ENCODE assay signal across 8 cellular contexts in genomic region chr19:13208131-13208963, GRCh38. TPM values are rescaled to one million over a fixed set of nuclear protein-coding genes. Genes with fewer than 3 reads are reported as not detected.
A peak's percentile ranks its signal among the peaks of the same experiment; 100 is the strongest.
DNase-seq lines count a peak whose midpoint lies in the region; ATAC-seq lines count a peak whose summit lies in the region.

No MANE protein-coding gene starts in this region.

- no peaks in the 10 kb centered on the region for H3K36me3 Mint-ChIP-seq in activated naive CD4-positive, alpha-beta T cell treated with anti-CD3 and anti-CD28 coated beads, Interleukin-2, amount 10 ng/mL, durations not matched to agents 7 days and 5 days

- peaks cover 5% of the 10 kb centered on the region for H3K27me3 Mint-ChIP-seq in activated naive CD4-positive, alpha-beta T cell treated with anti-CD3 and anti-CD28 coated beads, Interleukin-2, amount 10 ng/mL, durations not matched to agents 7 days and 5 days

- peak; percentile 40 to 58 for ATAC-seq in left cardiac atrium

- peak; percentile 40 for DNase-seq in COLO829 (ENCODE audit: low spot score)
- DNase-seq in H7 = peak; percentile 75
- peak; percentile 61 for DNase-seq in OCI-M1 (lab: John Stamatoyannopoulos, UW)
- DNase-seq in activated naive CD4-positive, alpha-beta T cell treated with anti-CD3 and anti-CD28 coated beads, Interleukin-2, amount 10 ng/mL, durations not matched to agents 7 days and 5 days = peak; percentile 86
- DNase-seq in left cardiac atrium = peak; percentile 44
- peak; percentile 76 for DNase-seq in stimulated activated CD4-positive, alpha-beta T cell treated with anti-CD3 and anti-CD28 coated beads, Interleukin-15, amount 100 ng/mL, for 24 hours
- DNase-seq in DMS153 (lab: John Stamatoyannopoulos, UW) = no peak
- no peak for DNase-seq in NCI-H1105 treated with DMSO at 0.1 percent for 48 hours (lab: John Stamatoyannopoulos, UW)

- H3K27me3 ChIP-seq in H7 (ENCODE audit: control insufficient read depth, insufficient read depth, low read length) = no peaks in the 10 kb centered on the region

- no peaks in the 10 kb centered on the region for H3K9me3 Mint-ChIP-seq in activated naive CD4-positive, alpha-beta T cell treated with anti-CD3 and anti-CD28 coated beads, Interleukin-2, amount 10 ng/mL, durations not matched to agents 7 days and 5 days

- H3K27ac Mint-ChIP-seq in activated naive CD4-positive, alpha-beta T cell treated with anti-CD3 and anti-CD28 coated beads, Interleukin-2, amount 10 ng/mL, durations not matched to agents 7 days and 5 days = peak overlapping the region; percentile 95

- peak overlapping the region; percentile 73 for H3K4me3 Mint-ChIP-seq in activated naive CD4-positive, alpha-beta T cell treated with anti-CD3 and anti-CD28 coated beads, Interleukin-2, amount 10 ng/mL, durations not matched to agents 7 days and 5 days

- intact Hi-C loops in left cardiac atrium (cut with DNase I) = no loop called here

- H3K4me3 ChIP-seq in H7 (ENCODE audit: insufficient read depth, low read depth, low read length) = no peak overlapping the region

- H3K36me3 ChIP-seq in H7 (replicated peaks; ENCODE audit: control insufficient read depth, insufficient read depth, low read length) = no peaks in the 10 kb centered on the region

- CTCF ChIA-PET in activated naive CD4-positive, alpha-beta T cell treated with anti-CD3 and anti-CD28 coated beads, Interleukin-2, amount 10 ng/mL, durations not matched to agents 7 days and 5 days (lab: Charles Lee) = no interaction called here

- peaks cover 32% of the 10 kb centered on the region for H3K4me1 Mint-ChIP-seq in activated naive CD4-positive, alpha-beta T cell treated with anti-CD3 and anti-CD28 coated beads, Interleukin-2, amount 10 ng/mL, durations not matched to agents 7 days and 5 days

RNA-seq across cellular contexts. Expression of gene IER2, which starts 58.1 kb away (rescaled TPM):
- 34.5 and 56.4 TPM in 2 replicates for total RNA-seq in H7 (2014; rRNA removed; shearing (Covaris generic))
- 10 to 100 TPM; 36.9 to 61.3 TPM for total RNA-seq in left cardiac atrium

RNA-seq across cellular contexts. Expression of gene STX10, which starts 58.2 kb away (rescaled TPM):
- total RNA-seq in H7 (2014; rRNA removed; shearing (Covaris generic)) = 60.1 and 60.7 TPM in 2 replicates
- 10 to 100 TPM; 30.0 to 36.1 TPM for total RNA-seq in left cardiac atrium

Comparison
In these comparisons a context has a peak if more than half of its experiments do, and no peak if none do; other contexts are left out.
1. DNase-seq: peak in COLO829 (single experiment), H7 (single experiment), OCI-M1 (single experiment), activated naive CD4-positive, alpha-beta T cell treated with anti-CD3 and anti-CD28 coated beads, Interleukin-2, amount 10 ng/mL, durations not matched to agents 7 days and 5 days (single experiment), left cardiac atrium (single experiment) and stimulated activated CD4-positive, alpha-beta T cell treated with anti-CD3 and anti-CD28 coated beads, Interleukin-15, amount 100 ng/mL, for 24 hours (single experiment); none in DMS153 (single experiment) and NCI-H1105 treated with DMSO at 0.1 percent for 48 hours (single experiment).